Comparison of ENCODE assay signal across 1 cellular context in the genomic region with DNA sequence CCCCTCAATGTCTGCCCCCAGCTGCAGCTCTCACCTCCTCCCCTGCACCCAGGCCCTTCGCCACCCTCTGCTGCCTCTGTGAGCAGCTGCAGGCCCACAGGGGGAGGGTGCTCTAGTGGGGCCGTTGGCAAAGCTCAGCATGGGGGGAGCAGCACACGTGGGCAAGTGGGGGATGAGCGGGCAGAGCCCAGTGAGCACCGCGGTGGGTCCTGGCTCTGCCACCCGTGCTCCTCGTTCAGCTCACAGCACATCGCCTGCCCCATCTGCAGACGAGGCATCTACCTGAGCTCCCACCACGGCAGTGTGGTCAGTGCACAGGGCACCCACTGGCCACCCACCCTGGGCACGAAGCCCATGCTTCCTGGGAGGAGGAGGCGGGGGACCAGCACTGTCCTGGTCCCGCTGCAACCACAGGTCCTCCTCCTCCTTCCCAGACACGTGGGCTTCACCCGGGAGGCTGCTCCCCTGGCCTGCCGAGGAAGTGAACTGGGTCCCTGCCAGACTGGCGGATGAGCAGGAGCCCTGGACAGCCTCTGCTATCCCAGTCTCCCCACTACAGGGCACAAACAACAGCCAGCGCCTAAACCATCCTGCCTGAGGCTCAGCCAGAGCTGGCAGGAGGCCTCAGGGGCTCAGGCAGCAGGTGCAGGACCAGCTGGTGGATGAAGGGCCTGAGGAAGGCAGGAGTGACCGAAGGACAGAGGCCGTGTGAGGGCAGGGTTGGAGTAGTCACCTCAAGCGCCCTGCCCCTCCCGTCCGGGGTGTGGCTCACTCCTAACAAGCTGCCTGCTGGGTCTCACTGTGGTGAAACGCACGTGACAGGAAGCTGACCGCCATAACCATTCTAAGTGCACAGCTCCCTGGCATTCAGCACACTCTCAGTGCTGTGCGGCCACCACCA.
TF ChIP-seq lines count a peak whose summit lies in the region.

No MANE protein-coding gene starts in this region.

TF ChIP-seq in K562, 482 proteins besides CTCF, POLR2A, EP300 and RAD21 (continued from another document and continues in another):
- TF ChIP-seq, protein P1, sequence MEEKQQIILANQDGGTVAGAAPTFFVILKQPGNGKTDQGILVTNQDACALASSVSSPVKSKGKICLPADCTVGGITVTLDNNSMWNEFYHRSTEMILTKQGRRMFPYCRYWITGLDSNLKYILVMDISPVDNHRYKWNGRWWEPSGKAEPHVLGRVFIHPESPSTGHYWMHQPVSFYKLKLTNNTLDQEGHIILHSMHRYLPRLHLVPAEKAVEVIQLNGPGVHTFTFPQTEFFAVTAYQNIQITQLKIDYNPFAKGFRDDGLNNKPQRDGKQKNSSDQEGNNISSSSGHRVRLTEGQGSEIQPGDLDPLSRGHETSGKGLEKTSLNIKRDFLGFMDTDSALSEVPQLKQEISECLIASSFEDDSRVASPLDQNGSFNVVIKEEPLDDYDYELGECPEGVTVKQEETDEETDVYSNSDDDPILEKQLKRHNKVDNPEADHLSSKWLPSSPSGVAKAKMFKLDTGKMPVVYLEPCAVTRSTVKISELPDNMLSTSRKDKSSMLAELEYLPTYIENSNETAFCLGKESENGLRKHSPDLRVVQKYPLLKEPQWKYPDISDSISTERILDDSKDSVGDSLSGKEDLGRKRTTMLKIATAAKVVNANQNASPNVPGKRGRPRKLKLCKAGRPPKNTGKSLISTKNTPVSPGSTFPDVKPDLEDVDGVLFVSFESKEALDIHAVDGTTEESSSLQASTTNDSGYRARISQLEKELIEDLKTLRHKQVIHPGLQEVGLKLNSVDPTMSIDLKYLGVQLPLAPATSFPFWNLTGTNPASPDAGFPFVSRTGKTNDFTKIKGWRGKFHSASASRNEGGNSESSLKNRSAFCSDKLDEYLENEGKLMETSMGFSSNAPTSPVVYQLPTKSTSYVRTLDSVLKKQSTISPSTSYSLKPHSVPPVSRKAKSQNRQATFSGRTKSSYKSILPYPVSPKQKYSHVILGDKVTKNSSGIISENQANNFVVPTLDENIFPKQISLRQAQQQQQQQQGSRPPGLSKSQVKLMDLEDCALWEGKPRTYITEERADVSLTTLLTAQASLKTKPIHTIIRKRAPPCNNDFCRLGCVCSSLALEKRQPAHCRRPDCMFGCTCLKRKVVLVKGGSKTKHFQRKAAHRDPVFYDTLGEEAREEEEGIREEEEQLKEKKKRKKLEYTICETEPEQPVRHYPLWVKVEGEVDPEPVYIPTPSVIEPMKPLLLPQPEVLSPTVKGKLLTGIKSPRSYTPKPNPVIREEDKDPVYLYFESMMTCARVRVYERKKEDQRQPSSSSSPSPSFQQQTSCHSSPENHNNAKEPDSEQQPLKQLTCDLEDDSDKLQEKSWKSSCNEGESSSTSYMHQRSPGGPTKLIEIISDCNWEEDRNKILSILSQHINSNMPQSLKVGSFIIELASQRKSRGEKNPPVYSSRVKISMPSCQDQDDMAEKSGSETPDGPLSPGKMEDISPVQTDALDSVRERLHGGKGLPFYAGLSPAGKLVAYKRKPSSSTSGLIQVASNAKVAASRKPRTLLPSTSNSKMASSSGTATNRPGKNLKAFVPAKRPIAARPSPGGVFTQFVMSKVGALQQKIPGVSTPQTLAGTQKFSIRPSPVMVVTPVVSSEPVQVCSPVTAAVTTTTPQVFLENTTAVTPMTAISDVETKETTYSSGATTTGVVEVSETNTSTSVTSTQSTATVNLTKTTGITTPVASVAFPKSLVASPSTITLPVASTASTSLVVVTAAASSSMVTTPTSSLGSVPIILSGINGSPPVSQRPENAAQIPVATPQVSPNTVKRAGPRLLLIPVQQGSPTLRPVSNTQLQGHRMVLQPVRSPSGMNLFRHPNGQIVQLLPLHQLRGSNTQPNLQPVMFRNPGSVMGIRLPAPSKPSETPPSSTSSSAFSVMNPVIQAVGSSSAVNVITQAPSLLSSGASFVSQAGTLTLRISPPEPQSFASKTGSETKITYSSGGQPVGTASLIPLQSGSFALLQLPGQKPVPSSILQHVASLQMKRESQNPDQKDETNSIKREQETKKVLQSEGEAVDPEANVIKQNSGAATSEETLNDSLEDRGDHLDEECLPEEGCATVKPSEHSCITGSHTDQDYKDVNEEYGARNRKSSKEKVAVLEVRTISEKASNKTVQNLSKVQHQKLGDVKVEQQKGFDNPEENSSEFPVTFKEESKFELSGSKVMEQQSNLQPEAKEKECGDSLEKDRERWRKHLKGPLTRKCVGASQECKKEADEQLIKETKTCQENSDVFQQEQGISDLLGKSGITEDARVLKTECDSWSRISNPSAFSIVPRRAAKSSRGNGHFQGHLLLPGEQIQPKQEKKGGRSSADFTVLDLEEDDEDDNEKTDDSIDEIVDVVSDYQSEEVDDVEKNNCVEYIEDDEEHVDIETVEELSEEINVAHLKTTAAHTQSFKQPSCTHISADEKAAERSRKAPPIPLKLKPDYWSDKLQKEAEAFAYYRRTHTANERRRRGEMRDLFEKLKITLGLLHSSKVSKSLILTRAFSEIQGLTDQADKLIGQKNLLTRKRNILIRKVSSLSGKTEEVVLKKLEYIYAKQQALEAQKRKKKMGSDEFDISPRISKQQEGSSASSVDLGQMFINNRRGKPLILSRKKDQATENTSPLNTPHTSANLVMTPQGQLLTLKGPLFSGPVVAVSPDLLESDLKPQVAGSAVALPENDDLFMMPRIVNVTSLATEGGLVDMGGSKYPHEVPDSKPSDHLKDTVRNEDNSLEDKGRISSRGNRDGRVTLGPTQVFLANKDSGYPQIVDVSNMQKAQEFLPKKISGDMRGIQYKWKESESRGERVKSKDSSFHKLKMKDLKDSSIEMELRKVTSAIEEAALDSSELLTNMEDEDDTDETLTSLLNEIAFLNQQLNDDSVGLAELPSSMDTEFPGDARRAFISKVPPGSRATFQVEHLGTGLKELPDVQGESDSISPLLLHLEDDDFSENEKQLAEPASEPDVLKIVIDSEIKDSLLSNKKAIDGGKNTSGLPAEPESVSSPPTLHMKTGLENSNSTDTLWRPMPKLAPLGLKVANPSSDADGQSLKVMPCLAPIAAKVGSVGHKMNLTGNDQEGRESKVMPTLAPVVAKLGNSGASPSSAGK (IDR thresholded peaks at IDR 0.05) = peak; percentile 61; the same call in 1 of the 2 replicates
- TF ChIP-seq TAF9B (IDR thresholded peaks at IDR 0.05; ENCODE audit: partially characterized antibody) = no peak
- TF ChIP-seq FOXJ2 (tag; IDR thresholded peaks at IDR 0.05) = no peak
- no peak for TF ChIP-seq FOXP1 (CRISPR knock-in tag; IDR thresholded peaks at IDR 0.05)
- peak; percentile 58; the same call in 1 of the 2 replicates for TF ChIP-seq RAD51 (IDR thresholded peaks at IDR 0.05; ENCODE audit: borderline replicate concordance, low read depth)
- 0 out of 2 replicates have a peak, but pooled peaks have one; percentile 23 for TF ChIP-seq TFAP4 (CRISPR knock-in tag; IDR thresholded peaks at IDR 0.05; ENCODE audit: borderline replicate concordance)
- TF ChIP-seq GABPA (tag; conservative IDR thresholded peaks at IDR 0.05; ENCODE audit: low read depth) = peak; percentile 52
- TF ChIP-seq ETV6 (IDR thresholded peaks at IDR 0.05; ENCODE audit: borderline replicate concordance in 1 of 2, low read depth in 2 of 2, low read length in 1 of 2) = no peak
- no peak for TF ChIP-seq ETV6 (CRISPR knock-in tag; IDR thresholded peaks at IDR 0.05; ENCODE audit: borderline replicate concordance)
- peak; percentile 73 for TF ChIP-seq MYC (IDR thresholded peaks at IDR 0.05; ENCODE audit: low read depth, low read length)
- no peak for TF ChIP-seq MYC (CRISPR knock-in tag; IDR thresholded peaks at IDR 0.05; ENCODE audit: borderline replicate concordance, low read depth)
- no peak for TF ChIP-seq BRCA1 (IDR thresholded peaks at IDR 0.05)
- no peak for TF ChIP-seq BRCA1 (CRISPR knock-in tag; IDR thresholded peaks at IDR 0.05)
- TF ChIP-seq NCOA4 (IDR thresholded peaks at IDR 0.05; ENCODE audit: partially characterized antibody) = no peak
- peak; percentile 51; the same call in 1 of the 2 replicates for TF ChIP-seq TOE1 (IDR thresholded peaks at IDR 0.05; ENCODE audit: borderline replicate concordance)
- no peak for TF ChIP-seq TOE1 (CRISPR knock-in tag; IDR thresholded peaks at IDR 0.05; ENCODE audit: borderline replicate concordance, low read depth)
- 0 out of 2 replicates have a peak, but pooled peaks have one; percentile 17 for TF ChIP-seq RERE (CRISPR knock-in tag; IDR thresholded peaks at IDR 0.05; ENCODE audit: borderline replicate concordance)
- TF ChIP-seq ERF (CRISPR knock-in tag; IDR thresholded peaks at IDR 0.05) = no peak
- no peak for TF ChIP-seq ZNF165 (CRISPR knock-in tag; IDR thresholded peaks at IDR 0.05; ENCODE audit: borderline replicate concordance)
- 0 out of 2 replicates have a peak, but pooled peaks have one; percentile 49 for TF ChIP-seq ZNF175 (CRISPR knock-in tag; IDR thresholded peaks at IDR 0.05; ENCODE audit: low read depth)
- TF ChIP-seq SMAD2 (IDR thresholded peaks at IDR 0.05; ENCODE audit: low read depth, low read length) = no peak
- TF ChIP-seq TCF7 (IDR thresholded peaks at IDR 0.05; ENCODE audit: borderline replicate concordance) = no peak
- TF ChIP-seq SIN3B (IDR thresholded peaks at IDR 0.05; ENCODE audit: low read depth) = no peak
- TF ChIP-seq, protein P2, sequence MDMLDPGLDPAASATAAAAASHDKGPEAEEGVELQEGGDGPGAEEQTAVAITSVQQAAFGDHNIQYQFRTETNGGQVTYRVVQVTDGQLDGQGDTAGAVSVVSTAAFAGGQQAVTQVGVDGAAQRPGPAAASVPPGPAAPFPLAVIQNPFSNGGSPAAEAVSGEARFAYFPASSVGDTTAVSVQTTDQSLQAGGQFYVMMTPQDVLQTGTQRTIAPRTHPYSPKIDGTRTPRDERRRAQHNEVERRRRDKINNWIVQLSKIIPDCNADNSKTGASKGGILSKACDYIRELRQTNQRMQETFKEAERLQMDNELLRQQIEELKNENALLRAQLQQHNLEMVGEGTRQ (CRISPR knock-in tag; IDR thresholded peaks at IDR 0.05) = peak; percentile 66
- peak; percentile 55 to 56; a peak in 2 of 4 replicates for TF ChIP-seq MAZ (CRISPR knock-in tag; conservative IDR thresholded peaks at IDR 0.05 in 1 of 2, IDR thresholded peaks at IDR 0.05 in 1 of 2)
- no peak for TF ChIP-seq MAFF (IDR thresholded peaks at IDR 0.05; ENCODE audit: low read length)
- TF ChIP-seq SFPQ (IDR thresholded peaks at IDR 0.05; ENCODE audit: low read depth, low read length) = no peak
- no peak for TF ChIP-seq NFE2 (IDR thresholded peaks at IDR 0.05; ENCODE audit: low read depth)
- no peak for TF ChIP-seq HMGXB4 (CRISPR knock-in tag; IDR thresholded peaks at IDR 0.05)
- TF ChIP-seq ZNF23 (CRISPR knock-in tag; IDR thresholded peaks at IDR 0.05) = no peak
